15 cellular contexts compared by ENCODE assay signal in genomic region chr1:188122646-188123045, GRCh38.
DNase-seq lines count a peak whose midpoint lies in the region; ATAC-seq lines count a peak whose summit lies in the region.
"Had no signal": no experiment of that assay in that cellular context is flagged by ENCODE, and none has a peak within 500 bp of the region (broad histone marks: within the 10 kb centered on the region; RNA-seq: fewer than 3 reads in every experiment).

No MANE protein-coding gene starts in this region.

- H3K27ac ChIP-seq in epithelial cell of prostate, result no peak overlapping the region
- H3K27ac ChIP-seq: BLaER1, HL-60 had no signal

- DNase-seq in NCI-H2227 (lab: John Stamatoyannopoulos, UW; ENCODE audit: unreplicated experiment) (peak; percentile 4), NCI-H2227 treated with DMSO at 0.1 percent for 48 hours (lab: John Stamatoyannopoulos, UW) (no peak), DMS 273 (lab: John Stamatoyannopoulos, UW; ENCODE audit: unreplicated experiment) (peak; percentile 49), amniotic epithelial cell (ENCODE audit: low read depth) (peak; percentile 8), epithelial cell of prostate (ENCODE audit: low read depth, low spot score) (peak; percentile 6), middle frontal gyrus (ENCODE audit: extremely low spot score, low spot score) (no peak), UCSD-AML1 (lab: John Stamatoyannopoulos, UW; ENCODE audit: unreplicated experiment) (no peak)
- DNase-seq: 8988T; AML-193; CD8-positive, alpha-beta memory T cell; DND-41; GDM1 had no signal

- ATAC-seq in HG02759 (IDR thresholded peaks at IDR 0.05; ENCODE audit: unreplicated experiment), result no peak

Comparison
In these comparisons a context has a peak if more than half of its experiments do, and no peak if none do; other contexts are left out.
1. DNase-seq: peak in NCI-H2227 (single experiment), DMS 273 (single experiment), amniotic epithelial cell (single experiment) and epithelial cell of prostate (single experiment); none in NCI-H2227 treated with DMSO at 0.1 percent for 48 hours (single experiment), middle frontal gyrus (single experiment) and UCSD-AML1 (single experiment).